10 cellular contexts compared by ENCODE assay signal in the genomic region with DNA sequence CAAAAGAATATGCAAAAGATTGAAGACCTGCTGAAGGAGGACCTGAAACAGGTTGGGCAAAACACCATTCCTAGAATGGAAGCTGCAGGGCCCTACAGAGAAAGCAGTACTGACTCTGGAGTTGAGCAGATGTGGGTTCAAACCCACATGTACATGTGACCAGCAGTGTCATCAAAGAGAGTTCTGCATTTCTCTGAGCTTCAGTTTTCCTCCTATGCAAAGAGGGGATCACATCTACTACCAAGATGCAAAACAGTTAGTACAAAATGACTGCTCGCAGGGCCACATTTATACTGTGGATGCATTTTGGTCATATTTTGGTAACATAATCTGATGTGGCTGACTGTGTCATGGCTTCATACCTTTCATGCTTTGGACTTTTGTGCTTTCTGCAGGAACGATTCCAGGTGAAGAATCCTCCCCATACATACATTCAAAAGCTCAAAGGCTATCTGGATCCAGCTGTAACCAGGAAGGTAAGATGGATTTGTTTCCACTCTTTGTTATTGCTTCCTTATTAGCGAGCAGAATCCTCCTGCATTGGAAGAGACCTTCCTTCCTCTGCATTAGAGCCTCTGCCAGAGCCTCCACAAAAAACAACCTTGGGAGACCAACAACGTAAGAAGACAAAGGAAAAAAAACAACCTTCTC.
DNase-seq lines count a peak whose midpoint lies in the region; ATAC-seq and TF ChIP-seq lines count a peak whose summit lies in the region.
"Had no signal": no experiment of that assay in that cellular context is flagged by ENCODE, and none has a peak within 500 bp of the region (broad histone marks: within the 10 kb centered on the region; RNA-seq: fewer than 3 reads in every experiment).

No MANE protein-coding gene starts in this region.

- BruUV-seq in IMR-90 (replicated peaks; lab: Mats Ljungman, UMichigan) (no TSS peak), A673 (replicated peaks; lab: Mats Ljungman, UMichigan) (no TSS peak)

- POLR2A ChIA-PET in IMR-90 (lab: Charles Lee; ENCODE audit: unreplicated experiment): interaction anchor here (1.1 kb wide), 1 partner anchor 31 kb away, joined by 7 read pairs; no protein-coding TSS in a partner anchor
- POLR2A ChIA-PET in A673 (lab: Charles Lee; ENCODE audit: low non-redundant PET): no interaction called here

- TF ChIP-seq RAD21 in IMR-90 (IDR thresholded peaks at IDR 0.05; ENCODE audit: low read length): no peak

- peak overlapping the region; percentile 91 for H2BK20ac ChIP-seq in IMR-90 (ENCODE audit: low read depth, low read length)

- dilution Hi-C loops in IMR-90 (cut with HindIII; ENCODE audit: low sequenced_read_pairs, unreplicated experiment): no loop called here

- TF ChIP-seq POLR2A in IMR-90 (IDR thresholded peaks at IDR 0.05; ENCODE audit: low read depth, low read length) (no peak), thyroid gland (IDR thresholded peaks at IDR 0.05) (no peak)

- in situ Hi-C loops in IMR-90 (cut with MboI; ENCODE audit: low sequenced_read_pairs): no loop called here

- H3K4ac ChIP-seq in IMR-90 (ENCODE audit: low read depth, low read length): peak overlapping the region; percentile 85

- peak overlapping the region; percentile 78 for H3K56ac ChIP-seq in IMR-90 (ENCODE audit: extremely low read depth, insufficient read depth, low read length)

- peak overlapping the region; percentile 62; the same call in 2 of the 3 replicates for H2BK15ac ChIP-seq in IMR-90 (ENCODE audit: low read depth, low read length)

- H4K91ac ChIP-seq in IMR-90 (ENCODE audit: insufficient read depth, low read depth, low read length): peak overlapping the region; percentile 81

- 0 out of 2 replicates have a peak, but pooled peaks have one; percentile 4 for ATAC-seq in IMR-90 (ENCODE audit: low read depth)
- ATAC-seq in GM19328 (IDR thresholded peaks at IDR 0.05; ENCODE audit: unreplicated experiment): no peak

- WGBS in IMR-90 (ENCODE audit: extremely low coverage in 2 of 2, insufficient read length in 1 of 2), 2 experiments: no CpG with 5 or more reads among the region's 4 CpGs
- 80% methylated on average over 1 of the region's 4 CpGs; no CpG with 5 or more reads in 1 of the 2 experiments for WGBS in mesodermal cell (ENCODE audit: insufficient coverage in 2 of 2), 2 experiments
- WGBS in thyroid gland, 2 donors: 44 to 65% methylated on average over 4 of the region's 4 CpGs

- H3K9ac ChIP-seq in IMR-90 (ENCODE audit: low read depth, low read length): peak overlapping the region; percentile 54; the same call in 1 of the 2 replicates

- H2BK5ac ChIP-seq in IMR-90 (ENCODE audit: low read depth, low read length, poor library complexity, severe bottlenecking): peak overlapping the region; percentile 99

- no peak for DNase-seq in IMR-90
- DNase-seq in ascending aorta (ENCODE audit: low spot score in 2 of 2): no peak
- no peak for DNase-seq in thyroid gland
- DNase-seq in NCI-H1694 (lab: John Stamatoyannopoulos, UW): no peak
- no peak for DNase-seq in A673 (ENCODE audit: low spot score)
- DNase-seq: NCI-H1930 had no signal

- peak overlapping the region; percentile 83 for H3K23ac ChIP-seq in IMR-90 (ENCODE audit: low read depth, low read length)

- CTCF ChIA-PET in IMR-90 (lab: Yijun Ruan, JAX) (interaction anchor here (0.5 kb wide), 1 partner anchor 8 kb away, joined by 5 read pairs; no protein-coding TSS in a partner anchor), A673 (lab: Charles Lee) (no interaction called here)

- H3K79me1 ChIP-seq in IMR-90 (ENCODE audit: low read depth in 1 of 2, low read length in 2 of 2): peaks cover 10 to 18% of the 10 kb centered on the region in 2 experiments

- H3K27ac ChIP-seq in IMR-90 (ENCODE audit: insufficient read depth, low read length): peak overlapping the region; percentile 87
- peak overlapping the region; percentile 63 to 72 for H3K27ac ChIP-seq in ascending aorta
- H3K27ac ChIP-seq in mesodermal cell (ENCODE audit: low read depth, low read length, severe bottlenecking): peak overlapping the region; percentile 92
- H3K27ac ChIP-seq in thyroid gland: peak overlapping the region; percentile 63 to 92 (median 77)
- no peak overlapping the region for H3K27ac ChIP-seq in A673 (ENCODE audit: low read depth, low read length, poor library complexity, severe bottlenecking)

- H3K4me1 ChIP-seq in IMR-90 (ENCODE audit: control insufficient read depth, insufficient read depth, low read length) (peaks cover 18% of the 10 kb centered on the region), ascending aorta (peaks cover 3 to 9% of the 10 kb centered on the region in 2 donors), mesodermal cell (ENCODE audit: control insufficient read depth, insufficient read depth, low read length, poor library complexity, severe bottlenecking) (peaks cover 35% of the 10 kb centered on the region), thyroid gland (peaks cover 13 to 22% of the 10 kb centered on the region in 2 donors), A673 (ENCODE audit: insufficient read depth, low read length, poor library complexity, severe bottlenecking) (peaks cover 27% of the 10 kb centered on the region)
- H3K4me1 ChIP-seq: uterus had no signal

- peak overlapping the region; percentile 74 for H3K4me2 ChIP-seq in IMR-90 (ENCODE audit: low read depth, low read length)

- peak overlapping the region; percentile 64 for H2AFZ ChIP-seq in IMR-90 (replicated peaks; ENCODE audit: low read length, poor library complexity)

- peak overlapping the region; percentile 70 for H3K14ac ChIP-seq in IMR-90 (replicated peaks; ENCODE audit: low read depth, low read length)

- peak overlapping the region; percentile 95 for H2BK120ac ChIP-seq in IMR-90 (ENCODE audit: low read depth, low read length)

- intact Hi-C loops in IMR-90 (cut with micrococcal nuclease): loop anchor here (5.0 kb wide), 1 partner anchor 205 kb away; a partner anchor contains a TSS
- intact Hi-C loops in ascending aorta (cut with DNase I): loop anchor here (5.0 kb wide), 1 partner anchor 205 kb away; a partner anchor contains a TSS
- intact Hi-C loops in thyroid gland (cut with DNase I): no loop called here
- intact Hi-C loops in A673 (cut with micrococcal nuclease; ENCODE audit: unreplicated experiment): no loop called here

- TF ChIP-seq CTCF in IMR-90 (conservative IDR thresholded peaks at IDR 0.05; ENCODE audit: low read depth, low read length) (no peak), ascending aorta (IDR thresholded peaks at IDR 0.05) (no peak), thyroid gland (IDR thresholded peaks at IDR 0.05) (no peak), A673 (conservative IDR thresholded peaks at IDR 0.05; ENCODE audit: low read depth, low read length) (no peak)

- H3K4me3 ChIP-seq in IMR-90 (ENCODE audit: insufficient read depth, low read depth, low read length): no peak overlapping the region
- H3K4me3 ChIP-seq in ascending aorta: no peak overlapping the region
- peak overlapping the region; percentile 0 for H3K4me3 ChIP-seq in mesodermal cell (ENCODE audit: extremely low read depth, insufficient read depth, low read length, poor library complexity, severe bottlenecking)
- H3K4me3 ChIP-seq in thyroid gland (replicated peaks in 1 of 3): no peak overlapping the region
- no peak overlapping the region for H3K4me3 ChIP-seq in A673 (ENCODE audit: low read depth, low read length, poor library complexity, severe bottlenecking)
- H3K4me3 ChIP-seq: pancreas, uterus had no signal

- no peaks in the 10 kb centered on the region for H3K9me3 ChIP-seq in IMR-90 (ENCODE audit: control insufficient read depth, insufficient read depth, low read length)
- H3K9me3 ChIP-seq in ascending aorta: no peaks in the 10 kb centered on the region
- no peaks in the 10 kb centered on the region for H3K9me3 ChIP-seq in mesodermal cell (ENCODE audit: control insufficient read depth, low read length)
- no peaks in the 10 kb centered on the region for H3K9me3 ChIP-seq in thyroid gland
- H3K9me3 ChIP-seq in A673 (ENCODE audit: low read depth, low read length, poor library complexity, severe bottlenecking): no peaks in the 10 kb centered on the region
- H3K9me3 ChIP-seq: pancreas, uterus had no signal

- H3K27me3 ChIP-seq in IMR-90 (ENCODE audit: control insufficient read depth, insufficient read depth, low read length) (no peaks in the 10 kb centered on the region), ascending aorta (no peaks in the 10 kb centered on the region), thyroid gland (no peaks in the 10 kb centered on the region), A673 (replicated peaks; ENCODE audit: insufficient read depth, low read depth, low read length, poor library complexity) (no peaks in the 10 kb centered on the region)
- H3K27me3 ChIP-seq: pancreas, uterus had no signal

- H3K9me1 ChIP-seq in IMR-90 (ENCODE audit: insufficient read depth, low read length): peaks cover 13% of the 10 kb centered on the region

- peak overlapping the region; percentile 96 for H3K18ac ChIP-seq in IMR-90 (ENCODE audit: low read depth, low read length)

- H4K20me1 ChIP-seq in IMR-90 (ENCODE audit: insufficient read depth, low read length): no peaks in the 10 kb centered on the region

- no peaks in the 10 kb centered on the region for H3K36me3 ChIP-seq in IMR-90 (ENCODE audit: control insufficient read depth, insufficient read depth, low read length)
- no peaks in the 10 kb centered on the region for H3K36me3 ChIP-seq in ascending aorta
- H3K36me3 ChIP-seq in mesodermal cell (ENCODE audit: control insufficient read depth, insufficient read depth, low read length): no peaks in the 10 kb centered on the region
- no peaks in the 10 kb centered on the region for H3K36me3 ChIP-seq in thyroid gland
- no peaks in the 10 kb centered on the region for H3K36me3 ChIP-seq in A673 (ENCODE audit: insufficient read depth, low read length, poor library complexity, severe bottlenecking)
- H3K36me3 ChIP-seq: pancreas, uterus had no signal

- H2AK9ac ChIP-seq in IMR-90 (replicated peaks; ENCODE audit: low read depth, low read length, poor library complexity): peak overlapping the region; percentile 13

- H4K5ac ChIP-seq in IMR-90 (ENCODE audit: low read depth, low read length): peak overlapping the region; percentile 88

- H4K8ac ChIP-seq in IMR-90 (ENCODE audit: low read depth in 2 of 2, low read length in 2 of 2): peak overlapping the region; percentile 66 to 94

- peak overlapping the region; percentile 52 for H2AK5ac ChIP-seq in IMR-90 (ENCODE audit: low read depth, low read length)

TF ChIP-seq in IMR-90, 13 proteins besides CTCF, POLR2A, EP300 and RAD21 (continues in another document):
- TF ChIP-seq RFX5 (IDR thresholded peaks at IDR 0.05; ENCODE audit: low read depth, low read length) (no peak), MAZ (IDR thresholded peaks at IDR 0.05; ENCODE audit: borderline replicate concordance, low read depth, low read length) (no peak), NFE2L2 (IDR thresholded peaks at IDR 0.05; ENCODE audit: low read depth, low read length) (no peak), BHLHE40 (IDR thresholded peaks at IDR 0.05; ENCODE audit: low read depth, low read length) (no peak)

Comparison
In these comparisons a context has a peak if more than half of its experiments do, and no peak if none do; other contexts are left out.
1. intact Hi-C loops: an anchor here in IMR-90 (5.0 kb wide) and ascending aorta (5.0 kb wide); none called in thyroid gland and A673.